Comparison of ENCODE assay signal across 21 cellular contexts in the genomic region with DNA sequence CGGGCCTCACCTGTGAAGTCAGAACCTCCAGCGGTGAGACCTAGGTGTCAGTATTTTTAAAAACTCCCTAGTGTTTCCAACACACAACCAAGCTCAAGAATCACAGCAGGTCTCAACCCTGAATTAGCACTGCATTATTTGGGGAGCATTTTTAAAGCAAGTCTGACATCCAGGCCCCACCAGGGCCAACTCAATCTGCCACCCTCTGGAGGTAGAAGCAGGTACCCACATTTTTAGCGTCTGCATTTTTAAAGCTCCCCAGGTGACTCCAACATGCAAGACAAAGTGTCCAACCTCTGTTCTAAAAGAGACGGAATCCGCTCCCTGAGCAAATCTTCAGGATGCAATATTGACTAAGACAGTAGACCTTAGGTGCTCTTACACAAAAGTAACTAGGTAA.
"Had no signal": no experiment of that assay in that cellular context is flagged by ENCODE, and none has a peak within 500 bp of the region (broad histone marks: within the 10 kb centered on the region; RNA-seq: fewer than 3 reads in every experiment).

No MANE protein-coding gene starts in this region.

- H3K4me2 ChIP-seq: PC-9 had no signal

- H3K4me1 Mint-ChIP-seq: activated naive CD4-positive, alpha-beta T cell treated with anti-CD3 and anti-CD28 coated beads, Interleukin-2, amount 10 ng/mL, durations not matched to agents 7 days and 5 days had no signal

- H3K36me3 ChIP-seq: brain microvascular endothelial cell had no signal

- H3K27me3 Mint-ChIP-seq: activated CD4-positive, alpha-beta memory T cell treated with anti-CD3 and anti-CD28 coated beads for 36 hours; activated CD4-positive, alpha-beta T cell treated with anti-CD3 and anti-CD28 coated beads, Interleukin-2, amount 10 ng/mL, durations not matched to agents 7 days and 5 days; activated naive CD4-positive, alpha-beta T cell treated with anti-CD3 and anti-CD28 coated beads, Interleukin-2, amount 10 ng/mL, durations not matched to agents 7 days and 5 days; activated naive CD8-positive, alpha-beta T cell treated with anti-CD3 and anti-CD28 coated beads for 36 hours had no signal

- H3K27ac ChIP-seq: brain microvascular endothelial cell, PC-9 had no signal

- H3K4me3 ChIP-seq: PC-9 had no signal

- H3K4me3 Mint-ChIP-seq: activated CD4-positive, alpha-beta memory T cell treated with anti-CD3 and anti-CD28 coated beads for 36 hours; activated CD4-positive, alpha-beta T cell treated with anti-CD3 and anti-CD28 coated beads, Interleukin-2, amount 10 ng/mL, durations not matched to agents 7 days and 5 days; activated naive CD4-positive, alpha-beta T cell treated with anti-CD3 and anti-CD28 coated beads, Interleukin-2, amount 10 ng/mL, durations not matched to agents 7 days and 5 days; activated naive CD8-positive, alpha-beta T cell treated with anti-CD3 and anti-CD28 coated beads for 36 hours; activated T-cell treated with anti-CD3 and anti-CD28 coated beads, Interleukin-2, amount 50 U/mL, for 72 hours; T-helper 1 cell treated with Interleukin-12 subunit alpha and Interleukin-12 subunit beta and Interleukin-4 antibody, amounts not matched to agents 30 μg/mL and 1 μg/mL, for 36 hours had no signal

- H3K9me3 Mint-ChIP-seq: activated CD4-positive, alpha-beta memory T cell treated with anti-CD3 and anti-CD28 coated beads for 36 hours; activated CD4-positive, alpha-beta T cell treated with anti-CD3 and anti-CD28 coated beads, Interleukin-2, amount 10 ng/mL, durations not matched to agents 7 days and 5 days; activated naive CD4-positive, alpha-beta T cell treated with anti-CD3 and anti-CD28 coated beads, Interleukin-2, amount 10 ng/mL, durations not matched to agents 7 days and 5 days; activated naive CD8-positive, alpha-beta T cell treated with anti-CD3 and anti-CD28 coated beads for 36 hours; activated T-cell treated with anti-CD3 and anti-CD28 coated beads, Interleukin-2, amount 50 U/mL, for 72 hours; activated T-helper 2 cell treated with anti-CD3 and anti-CD28 coated beads, Interferon-gamma antibody, Interleukin-2, Interleukin-4, amounts not matched to agents 10 μg/mL and 5 μg/mL and 100 μg/mL, durations not matched to agents 14 hours and 24 hours and 36 hours; T-helper 1 cell treated with Interleukin-12 subunit alpha and Interleukin-12 subunit beta and Interleukin-4 antibody, amounts not matched to agents 30 μg/mL and 1 μg/mL, for 36 hours had no signal

- H2AFZ ChIP-seq: PC-9 had no signal

- H3K36me3 Mint-ChIP-seq: activated CD4-positive, alpha-beta memory T cell treated with anti-CD3 and anti-CD28 coated beads for 36 hours; activated naive CD4-positive, alpha-beta T cell treated with anti-CD3 and anti-CD28 coated beads, Interleukin-2, amount 10 ng/mL, durations not matched to agents 7 days and 5 days; activated naive CD8-positive, alpha-beta T cell treated with anti-CD3 and anti-CD28 coated beads for 36 hours had no signal

- ATAC-seq: activated T-cell treated with anti-CD3 and anti-CD28 coated beads, Interleukin-2, amount 50 U/mL, for 72 hours had no signal

- DNase-seq: activated CD4-positive, alpha-beta memory T cell treated with anti-CD3 and anti-CD28 coated beads for 36 hours; activated CD4-positive, alpha-beta T cell treated with anti-CD3 and anti-CD28 coated beads, Interleukin-2, amount 10 ng/mL, durations not matched to agents 7 days and 5 days; activated CD4-positive, CD25-positive, alpha-beta regulatory T cell treated with anti-CD3 and anti-CD28 coated beads, Interleukin-2, amount 50 U/mL, for 72 hours; activated gamma-delta T cell treated with Interleukin-2 at 50 U/mL for 16 hours; activated naive CD4-positive, alpha-beta T cell treated with anti-CD3 and anti-CD28 coated beads, Interleukin-2, amount 10 ng/mL, durations not matched to agents 7 days and 5 days; activated naive CD8-positive, alpha-beta T cell treated with anti-CD3 and anti-CD28 coated beads for 36 hours; activated T-cell treated with anti-CD3 and anti-CD28 coated beads for 4 hours; activated T-cell treated with anti-CD3 and anti-CD28 coated beads, Interleukin-2, amount 50 U/mL, for 72 hours; brain microvascular endothelial cell; Kasumi-1; KBM-7; NCI-H1105 treated with DMSO at 0.1 percent for 48 hours; NCI-H146; NCI-H187 treated with DMSO at 0.1 percent for 48 hours; NCI-H2081 treated with DMSO at 0.1 percent for 48 hours; NCI-H446; NCI-H524; PC-9; SHP77 treated with DMSO at 0.1 percent for 48 hours had no signal

- H3K27ac Mint-ChIP-seq: activated CD4-positive, alpha-beta memory T cell treated with anti-CD3 and anti-CD28 coated beads for 36 hours; activated CD4-positive, alpha-beta T cell treated with anti-CD3 and anti-CD28 coated beads, Interleukin-2, amount 10 ng/mL, durations not matched to agents 7 days and 5 days; activated naive CD4-positive, alpha-beta T cell treated with anti-CD3 and anti-CD28 coated beads, Interleukin-2, amount 10 ng/mL, durations not matched to agents 7 days and 5 days; activated naive CD8-positive, alpha-beta T cell treated with anti-CD3 and anti-CD28 coated beads for 36 hours; activated T-cell treated with anti-CD3 and anti-CD28 coated beads, Interleukin-2, amount 50 U/mL, for 72 hours; activated T-helper 2 cell treated with anti-CD3 and anti-CD28 coated beads, Interferon-gamma antibody, Interleukin-2, Interleukin-4, amounts not matched to agents 10 μg/mL and 5 μg/mL and 100 μg/mL, durations not matched to agents 14 hours and 24 hours and 36 hours; T-helper 1 cell treated with Interleukin-12 subunit alpha and Interleukin-12 subunit beta and Interleukin-4 antibody, amounts not matched to agents 30 μg/mL and 1 μg/mL, for 36 hours had no signal

- H3K27me3 ChIP-seq: brain microvascular endothelial cell had no signal
